Comparison of ENCODE assay signal across 1 cellular context in genomic region chr16:89200124-89200849, GRCh38.
TF ChIP-seq lines count a peak whose summit lies in the region.

SLC22A31 (minus strand) TSS chr16:89200537; CDS start chr16:89200501, 36 bp downstream.

TF ChIP-seq in HepG2, 621 proteins besides CTCF, POLR2A, EP300 and RAD21 (continued from another document and continues in another):
- TF ChIP-seq ZSCAN5A (CRISPR knock-in tag; IDR thresholded peaks at IDR 0.05; ENCODE audit: borderline replicate concordance) = 0 out of 2 replicates have a peak, but pooled peaks have one; percentile 25
- TF ChIP-seq TCF7L2 (IDR thresholded peaks at IDR 0.05; ENCODE audit: low read depth, low read length) = no peak
- TF ChIP-seq KLF6 (CRISPR knock-in tag; IDR thresholded peaks at IDR 0.05) = no peak; the same call in 1 of the 2 replicates
- TF ChIP-seq GPN1 (CRISPR knock-in tag; IDR thresholded peaks at IDR 0.05; ENCODE audit: borderline replicate concordance) = no peak
- peak; percentile 72 for TF ChIP-seq ZGPAT (CRISPR knock-in tag; IDR thresholded peaks at IDR 0.05)
- peak; percentile 16; the same call in 1 of the 2 replicates for TF ChIP-seq ZNF121 (CRISPR knock-in tag; IDR thresholded peaks at IDR 0.05)
- peak; percentile 68 for TF ChIP-seq POLR2G (IDR thresholded peaks at IDR 0.05; ENCODE audit: low read depth, low read length)
- no peak for TF ChIP-seq ZXDC (CRISPR knock-in tag; IDR thresholded peaks at IDR 0.05)
- no peak; the same call in 1 of the 2 replicates for TF ChIP-seq ARNTL (CRISPR knock-in tag; IDR thresholded peaks at IDR 0.05)
- peak; percentile 27; the same call in 1 of the 2 replicates for TF ChIP-seq HMGXB3 (CRISPR knock-in tag; IDR thresholded peaks at IDR 0.05; ENCODE audit: borderline replicate concordance)
- TF ChIP-seq CREM (IDR thresholded peaks at IDR 0.05) = 0 out of 2 replicates have a peak, but pooled peaks have one; percentile 51
- TF ChIP-seq CREM (CRISPR knock-in tag; IDR thresholded peaks at IDR 0.05) = no peak
- TF ChIP-seq PCBP1 (IDR thresholded peaks at IDR 0.05; ENCODE audit: borderline replicate concordance, low read depth, low read length) = peak; percentile 80
- no peak for TF ChIP-seq ZEB1 (IDR thresholded peaks at IDR 0.05; ENCODE audit: insufficient replicate concordance, low read depth)
- peak; percentile 23; the same call in 1 of the 2 replicates for TF ChIP-seq ZSCAN31 (CRISPR knock-in tag; IDR thresholded peaks at IDR 0.05; ENCODE audit: low read depth)
- 0 out of 2 replicates have a peak, but pooled peaks have one; percentile 24 for TF ChIP-seq TRAFD1 (CRISPR knock-in tag; IDR thresholded peaks at IDR 0.05; ENCODE audit: borderline replicate concordance)
- TF ChIP-seq ZNF580 (CRISPR knock-in tag; IDR thresholded peaks at IDR 0.05; ENCODE audit: borderline replicate concordance, low read depth) = no peak
- TF ChIP-seq ZNF318 (CRISPR knock-in tag; IDR thresholded peaks at IDR 0.05) = peak; percentile 29; the same call in 1 of the 2 replicates
- TF ChIP-seq AFF4 (CRISPR knock-in tag; IDR thresholded peaks at IDR 0.05) = no peak
- no peak for TF ChIP-seq ZNF547 (CRISPR knock-in tag; IDR thresholded peaks at IDR 0.05)
- TF ChIP-seq KLF12 (CRISPR knock-in tag; IDR thresholded peaks at IDR 0.05; ENCODE audit: borderline replicate concordance) = no peak
- no peak for TF ChIP-seq FOXJ3 (CRISPR knock-in tag; IDR thresholded peaks at IDR 0.05; ENCODE audit: borderline replicate concordance)
- no peak for TF ChIP-seq ZNF432 (CRISPR knock-in tag; IDR thresholded peaks at IDR 0.05; ENCODE audit: borderline replicate concordance)
- TF ChIP-seq ERF (CRISPR knock-in tag; IDR thresholded peaks at IDR 0.05) = peak; percentile 53; the same call in 1 of the 2 replicates
- no peak for TF ChIP-seq ZNF44 (CRISPR knock-in tag; IDR thresholded peaks at IDR 0.05)
- TF ChIP-seq YY1 (IDR thresholded peaks at IDR 0.05; ENCODE audit: insufficient read depth, insufficient replicate concordance, low read depth, low read length) = peak; percentile 59
- no peak for TF ChIP-seq RFX1 (IDR thresholded peaks at IDR 0.05)
